ENCODE assay signal across 18 cellular contexts in genomic region chr3:44280631-44281030, GRCh38. TPM values are rescaled to one million over a fixed set of nuclear protein-coding genes. Genes with fewer than 3 reads are reported as not detected.
DNase-seq lines count a peak whose midpoint lies in the region; ATAC-seq, FAIRE-seq and TF ChIP-seq lines count a peak whose summit lies in the region.
"Had no signal": no experiment of that assay in that cellular context is flagged by ENCODE, and none has a peak within 500 bp of the region (broad histone marks: within the 10 kb centered on the region; RNA-seq: fewer than 3 reads in every experiment).

No MANE protein-coding gene starts in this region.

- no peak overlapping the region for H4K5ac ChIP-seq in mesendoderm (ENCODE audit: low read length)

- H3K27ac ChIP-seq in HepG2 (ENCODE audit: extremely low read length, insufficient read depth, low read length) (no peak overlapping the region), right lobe of liver (no peak overlapping the region), K562 (ENCODE audit: extremely low read depth, low read depth, low read length) (no peak overlapping the region), mesendoderm (ENCODE audit: low read depth, low read length) (no peak overlapping the region)
- H3K27ac ChIP-seq: 22Rv1; BLaER1 treated with 17β-estradiol and CSF1 and Interleukin-3, amounts not matched to agents 10 nM and 100 nM; KMS-11 had no signal

- H3K9ac ChIP-seq in HepG2 (ENCODE audit: insufficient read depth, low read depth, low read length) = no peak overlapping the region
- H3K9ac ChIP-seq in K562 (ENCODE audit: insufficient read depth in 1 of 2, low read depth in 2 of 2, low read length in 2 of 2) = peak overlapping the region in 1 of 2 experiments; percentile 39; a peak in 1 of 4 replicates
- no peak overlapping the region for H3K9ac ChIP-seq in mesendoderm (ENCODE audit: low read length)
- H3K9ac ChIP-seq: BLaER1 treated with 17β-estradiol and CSF1 and Interleukin-3, amounts not matched to agents 10 nM and 100 nM; KMS-11 had no signal

- no peak for DNase-seq in HepG2 (ENCODE audit: low spot score)
- no peak for DNase-seq in right lobe of liver
- DNase-seq in K562 (ENCODE audit: extremely low read depth in 1 of 4, low spot score in 3 of 4) = no peak
- peak; percentile 51 for DNase-seq in mesendoderm
- DNase-seq in GOT3 (lab: John Stamatoyannopoulos, UW) = no peak
- no peak for DNase-seq in NCI-H1105 (lab: John Stamatoyannopoulos, UW)
- DNase-seq in type B pancreatic cell (ENCODE audit: extremely low spot score, unreplicated experiment) = no peak
- no peak for DNase-seq in A172 (ENCODE audit: low spot score)
- DNase-seq: CD4-positive, CD25-positive, alpha-beta regulatory T cell; H7 had no signal

- H3K79me1 ChIP-seq in mesendoderm (ENCODE audit: low read length) = no peaks in the 10 kb centered on the region

- peaks cover 10% of the 10 kb centered on the region for H3K27me3 Mint-ChIP-seq in type B pancreatic cell

- H4K8ac ChIP-seq in mesendoderm (ENCODE audit: low read depth, low read length) = no peak overlapping the region

- H3K9me3 Mint-ChIP-seq in type B pancreatic cell = no peaks in the 10 kb centered on the region

- TF ChIP-seq EP300 in HepG2 (IDR thresholded peaks at IDR 0.05; ENCODE audit: low read depth in 2 of 2, low read length in 2 of 2) = no peak
- TF ChIP-seq EP300 in HepG2 (CRISPR knock-in tag; IDR thresholded peaks at IDR 0.05; ENCODE audit: borderline replicate concordance) = no peak
- TF ChIP-seq EP300 in K562 (IDR thresholded peaks at IDR 0.05; ENCODE audit: low read length) = no peak

- WGBS in HepG2 (ENCODE audit: low lambda C conversion rate) = 0% methylated on average over 2 of the region's 2 CpGs
- WGBS in right lobe of liver (ENCODE audit: insufficient coverage, low coverage, low lambda C conversion rate, missing lambda C conversion rate) = 78% methylated on average over 1 of the region's 2 CpGs
- WGBS in K562 (ENCODE audit: insufficient coverage, low coverage, missing lambda C conversion rate) = 28% methylated on average over 2 of the region's 2 CpGs
- no CpG with 5 or more reads among the region's 2 CpGs for WGBS in mesendoderm (ENCODE audit: extremely low coverage, insufficient coverage, low lambda C conversion rate)

- no peak for FAIRE-seq in HepG2 (lab: Jason Lieb, UNC)
- FAIRE-seq in K562 (lab: Jason Lieb, UNC) = no peak
- FAIRE-seq: G401.6, GM12891, GM19239 had no signal

- H3K9me1 ChIP-seq in K562 (ENCODE audit: control insufficient read depth, insufficient read depth, low read length) = no peaks in the 10 kb centered on the region

- H3K36me3 ChIP-seq in HepG2 (replicated peaks in 1 of 2; ENCODE audit: control insufficient read depth in 1 of 2, insufficient read depth in 2 of 2, low read length in 2 of 2) (no peaks in the 10 kb centered on the region), right lobe of liver (no peaks in the 10 kb centered on the region), K562 (ENCODE audit: control insufficient read depth, insufficient read depth, low read length) (no peaks in the 10 kb centered on the region), mesendoderm (ENCODE audit: control insufficient read depth, insufficient read depth, low read length) (no peaks in the 10 kb centered on the region)
- H3K36me3 ChIP-seq: BLaER1 treated with 17β-estradiol and CSF1 and Interleukin-3, amounts not matched to agents 10 nM and 100 nM had no signal

- no peak for TF ChIP-seq RAD21 in HepG2 (CRISPR knock-in tag; IDR thresholded peaks at IDR 0.05)
- TF ChIP-seq RAD21 in K562 (CRISPR knock-in tag; conservative IDR thresholded peaks at IDR 0.05 in 1 of 2, IDR thresholded peaks at IDR 0.05 in 1 of 2) = no peak

- no peaks in the 10 kb centered on the region for H3K4me1 Mint-ChIP-seq in type B pancreatic cell (ENCODE audit: unreplicated experiment)
- H3K4me1 Mint-ChIP-seq: CD4-positive, CD25-positive, alpha-beta regulatory T cell had no signal

- no TSS peak for BruUV-seq in HepG2 (replicated peaks; lab: Mats Ljungman, UMichigan)
- BruUV-seq in K562 (replicated peaks; lab: Mats Ljungman, UMichigan) = no TSS peak

- peak overlapping the region; percentile 84 for H3K18ac ChIP-seq in mesendoderm (ENCODE audit: low read length)

- H3K4me3 Mint-ChIP-seq in type B pancreatic cell = no peak overlapping the region
- H3K4me3 Mint-ChIP-seq: CD4-positive, CD25-positive, alpha-beta regulatory T cell had no signal

- H3K23ac ChIP-seq in mesendoderm (ENCODE audit: low read length) = no peak overlapping the region

- H3K36me3 Mint-ChIP-seq in type B pancreatic cell = no peaks in the 10 kb centered on the region
- H3K36me3 Mint-ChIP-seq: CD4-positive, CD25-positive, alpha-beta regulatory T cell; IgD-negative memory B cell had no signal

- no peaks in the 10 kb centered on the region for H4K20me1 ChIP-seq in HepG2 (ENCODE audit: insufficient read depth, low read length)
- no peaks in the 10 kb centered on the region for H4K20me1 ChIP-seq in K562 (replicated peaks; ENCODE audit: control insufficient read depth, insufficient read depth, low read length)
- H4K20me1 ChIP-seq: BLaER1 treated with 17β-estradiol and CSF1 and Interleukin-3, amounts not matched to agents 10 nM and 100 nM had no signal

- H3K79me2 ChIP-seq in HepG2 (ENCODE audit: insufficient read depth, low read length) (no peaks in the 10 kb centered on the region), K562 (ENCODE audit: control insufficient read depth, insufficient read depth, low read length) (no peaks in the 10 kb centered on the region), mesendoderm (ENCODE audit: control insufficient read depth, insufficient read depth, low read length) (no peaks in the 10 kb centered on the region)

- no peak overlapping the region for H2BK5ac ChIP-seq in mesendoderm (ENCODE audit: low read length)

- CTCF ChIA-PET in HepG2 (lab: Yijun Ruan, JAX; ENCODE audit: low intra/inter-chr PET ratio, low total read pairs) = no interaction called here
- CTCF ChIA-PET in K562 (lab: Yijun Ruan, JAX; ENCODE audit: low intra/inter-chr PET ratio) = no interaction called here

- H3K27me3 ChIP-seq in HepG2 (ENCODE audit: control insufficient read depth in 1 of 2, insufficient read depth in 2 of 2, low read length in 2 of 2) (peaks cover 0 to 3% of the 10 kb centered on the region in 2 experiments; a peak in 1 of 5 replicates), right lobe of liver (no peaks in the 10 kb centered on the region), K562 (ENCODE audit: control insufficient read depth in 2 of 2, insufficient read depth in 2 of 2, low read length in 2 of 2) (no peaks in the 10 kb centered on the region), mesendoderm (ENCODE audit: insufficient read depth, low read length, poor library complexity) (no peaks in the 10 kb centered on the region)
- H3K27me3 ChIP-seq: BLaER1 treated with 17β-estradiol and CSF1 and Interleukin-3, amounts not matched to agents 10 nM and 100 nM had no signal

- H3K4me3 ChIP-seq in HepG2 (replicated peaks in 1 of 3; ENCODE audit: insufficient read depth in 1 of 3, low read depth in 2 of 3, low read length in 3 of 3) (no peak overlapping the region), right lobe of liver (no peak overlapping the region), K562 (no peak overlapping the region), mesendoderm (ENCODE audit: low read length) (no peak overlapping the region)
- H3K4me3 ChIP-seq: BLaER1 treated with 17β-estradiol and CSF1 and Interleukin-3, amounts not matched to agents 10 nM and 100 nM had no signal

- in situ Hi-C loops in HepG2 (cut with HindIII; ENCODE audit: extremely low pct_ligation_motif_present, low pct_unique_long_range_greater_than_20kb) = no loop called here
- in situ Hi-C loops in K562 (cut with MboI) = no loop called here

- 0 out of 2 replicates have a peak, but pooled peaks have one; percentile 12 for TF ChIP-seq CTCF in HepG2 (CRISPR knock-in tag; IDR thresholded peaks at IDR 0.05)
- TF ChIP-seq CTCF in right lobe of liver (IDR thresholded peaks at IDR 0.05) = no peak
- no peak; a peak in 1 of 6 replicates for TF ChIP-seq CTCF in K562 (IDR thresholded peaks at IDR 0.05 in 2 of 3, conservative IDR thresholded peaks at IDR 0.05 in 1 of 3; ENCODE audit: insufficient read depth in 2 of 3, low read depth in 1 of 3, low read length in 3 of 3)
- TF ChIP-seq CTCF in type B pancreatic cell (conservative IDR thresholded peaks at IDR 0.05) = no peak

- H2AFZ ChIP-seq in HepG2 (ENCODE audit: low read length) (no peak overlapping the region), K562 (ENCODE audit: low read depth, low read length) (peak overlapping the region; percentile 40; the same call in 1 of the 2 replicates)

- H3K4me1 ChIP-seq in HepG2 (ENCODE audit: insufficient read depth, low read length) = no peaks in the 10 kb centered on the region
- H3K4me1 ChIP-seq in right lobe of liver = no peaks in the 10 kb centered on the region
- H3K4me1 ChIP-seq in K562 (replicated peaks in 1 of 2; ENCODE audit: control insufficient read depth in 2 of 2, insufficient read depth in 2 of 2, low read length in 2 of 2) = no peaks in the 10 kb centered on the region
- no peaks in the 10 kb centered on the region for H3K4me1 ChIP-seq in mesendoderm (ENCODE audit: control insufficient read depth, low read depth, low read length)

- intact Hi-C loops in HepG2 (cut with micrococcal nuclease; ENCODE audit: unreplicated experiment) (loop anchor here (5.0 kb wide), 1 partner anchor 718 kb away; no protein-coding TSS in a partner anchor), right lobe of liver (cut with DNase I) (no loop called here), K562 (cut with micrococcal nuclease) (no loop called here)

- H2BK120ac ChIP-seq in mesendoderm (ENCODE audit: low read depth, low read length) = no peak overlapping the region

- H2AK5ac ChIP-seq in mesendoderm (ENCODE audit: low read length) = no peak overlapping the region

- H3K27ac Mint-ChIP-seq in type B pancreatic cell = no peak overlapping the region
- H3K27ac Mint-ChIP-seq: CD4-positive, CD25-positive, alpha-beta regulatory T cell; IgD-negative memory B cell had no signal

- ATAC-seq in HepG2 = no peak
- no peak for ATAC-seq in right lobe of liver
- ATAC-seq in K562 = no peak

- H3K4me2 ChIP-seq in HepG2 (ENCODE audit: low read depth, low read length) = no peak overlapping the region
- no peak overlapping the region for H3K4me2 ChIP-seq in K562 (ENCODE audit: insufficient read depth, low read length)
- no peak overlapping the region for H3K4me2 ChIP-seq in mesendoderm (ENCODE audit: low read length)
- H3K4me2 ChIP-seq: BLaER1 treated with 17β-estradiol and CSF1 and Interleukin-3, amounts not matched to agents 10 nM and 100 nM; KMS-11 had no signal

- H2BK15ac ChIP-seq in mesendoderm (replicated peaks; ENCODE audit: low read depth) = no peak overlapping the region

- no peak overlapping the region for H3K56ac ChIP-seq in mesendoderm (ENCODE audit: low read length)

- no peak for TF ChIP-seq POLR2A in HepG2 (IDR thresholded peaks at IDR 0.05; ENCODE audit: insufficient read depth in 1 of 2, low read depth in 2 of 2, low read length in 2 of 2)
- TF ChIP-seq POLR2A in right lobe of liver (IDR thresholded peaks at IDR 0.05) = no peak
- TF ChIP-seq POLR2A in K562 (conservative IDR thresholded peaks at IDR 0.05) = no peak

- no peak overlapping the region for H3K4ac ChIP-seq in mesendoderm (ENCODE audit: low read depth, low read length)

- H3K9me3 ChIP-seq in HepG2 (ENCODE audit: low read length) (no peaks in the 10 kb centered on the region), right lobe of liver (no peaks in the 10 kb centered on the region), K562 (replicated peaks; ENCODE audit: control insufficient read depth, insufficient read depth, low read depth, low read length) (no peaks in the 10 kb centered on the region)

- POLR2A ChIA-PET in HepG2 (lab: Yijun Ruan, JAX) = no interaction called here
- POLR2A ChIA-PET in K562 (lab: Yijun Ruan, JAX) = interaction anchor here (1.7 kb wide), 1 partner anchor 11 kb away, joined by 5 read pairs; no protein-coding TSS in a partner anchor

RNA-seq across cellular contexts. Expression of gene TOPAZ1, which starts 38.9 kb away (rescaled TPM):
- not detected in 2 replicates for total RNA-seq in HepG2 (2016; rRNA removed; fragmentation: Illumina TruSeq; extraction: Trizol)
- total RNA-seq in HepG2 (2016; cell fraction: cytosol; rRNA removed; fragmentation: Illumina TruSeq; extraction: Trizol; ENCODE audit: low read depth) = not detected in 2 replicates
- total RNA-seq in HepG2 (2016; cell fraction: insoluble cytoplasmic fraction; rRNA removed; fragmentation: Illumina TruSeq; extraction: Trizol) = not detected in 2 replicates
- not detected in 2 replicates for total RNA-seq in HepG2 (2016; cell fraction: membrane; rRNA removed; fragmentation: Illumina TruSeq; extraction: Trizol)
- total RNA-seq in HepG2 (2016; cell fraction: nucleus; rRNA removed; fragmentation: Illumina TruSeq; extraction: Trizol) = not detected in 2 replicates
- not detected in 2 replicates for polyA plus RNA-seq in HepG2 (2011; rRNA removed)
- not detected in 2 replicates for polyA plus RNA-seq in HepG2 (2011; cell fraction: cytosol; rRNA removed)
- not detected in 2 replicates for polyA plus RNA-seq in HepG2 (2011; cell fraction: nucleus; rRNA removed)
- not detected in 2 replicates for polyA plus RNA-seq in HepG2 (2012)
- not detected in 2 replicates for polyA plus RNA-seq in HepG2 (2016; cell fraction: cytosol; fragmentation: Illumina TruSeq; extraction: Trizol; ENCODE audit: low read depth)
- not detected in 2 replicates for polyA plus RNA-seq in HepG2 (2016; cell fraction: insoluble cytoplasmic fraction; fragmentation: Illumina TruSeq; extraction: Trizol; ENCODE audit: low read depth)
- not detected in 2 replicates for polyA plus RNA-seq in HepG2 (2016; cell fraction: membrane; fragmentation: Illumina TruSeq; extraction: Trizol; ENCODE audit: low read depth)
- not detected in 2 replicates for polyA plus RNA-seq in HepG2 (2016; cell fraction: nucleus; fragmentation: Illumina TruSeq; extraction: Trizol; ENCODE audit: insufficient read depth, low read depth)
- polyA minus RNA-seq in HepG2 (2011; rRNA and poly(A)+ RNA removed; ENCODE audit: low replicate concordance) = not detected in 2 replicates
- not detected in 2 replicates for polyA minus RNA-seq in HepG2 (2011; cell fraction: cytosol; rRNA and poly(A)+ RNA removed)
- not detected in 2 replicates for polyA minus RNA-seq in HepG2 (2011; cell fraction: nucleus; rRNA and poly(A)+ RNA removed)
- total RNA-seq in right lobe of liver = not detected
- not detected in 2 replicates for total RNA-seq in K562 (2011; cell fraction: chromatin; rRNA removed; ENCODE audit: low replicate concordance)
- not detected in 2 replicates for total RNA-seq in K562 (2011; cell fraction: nucleolus; rRNA removed)
- not detected in 2 replicates for total RNA-seq in K562 (2011; cell fraction: nucleoplasm; rRNA removed)
- not detected in 2 replicates for total RNA-seq in K562 (2014; rRNA removed)
- not detected in 2 replicates for total RNA-seq in K562 (2014; rRNA removed; fragmentation: Illumina TruSeq; extraction: Trizol)
- not detected in 2 replicates for total RNA-seq in K562 (2015; rRNA removed; fragmentation: Illumina TruSeq; extraction: Trizol)
- total RNA-seq in K562 (2021) = not detected in 2 replicates
- not detected in 2 replicates for polyA plus RNA-seq in K562 (2011; rRNA removed)
- not detected in 2 replicates for polyA plus RNA-seq in K562 (2011; cell fraction: cytosol; rRNA removed)
- polyA plus RNA-seq in K562 (2011; cell fraction: nucleus; rRNA removed) = not detected in 2 replicates
- polyA plus RNA-seq in K562 (2012) = not detected in 2 replicates
- polyA plus RNA-seq in K562 (2014; fragmentation: Illumina TruSeq; extraction: Trizol) = not detected in 2 replicates
- under 1 TPM in 1 of 2 experiments, not detected in 1; 0.01 TPM for polyA plus RNA-seq in K562 (2014; fragmentation: Nextera tagmentation; extraction: Ambion mirVana)
- not detected in 2 replicates for polyA plus RNA-seq in K562 (2014; rRNA removed)
- polyA minus RNA-seq in K562 (2011; rRNA and poly(A)+ RNA removed) = not detected in 2 replicates
- not detected in 2 replicates for polyA minus RNA-seq in K562 (2011; cell fraction: cytosol; rRNA and poly(A)+ RNA removed)
- not detected in 2 replicates for polyA minus RNA-seq in K562 (2011; cell fraction: nucleus; rRNA and poly(A)+ RNA removed)
- not detected for polyA plus RNA-seq in mesendoderm (2013, experiment 1 of 2)
- polyA plus RNA-seq in mesendoderm (2013, experiment 2 of 2) = not detected
- total RNA-seq in type B pancreatic cell (ENCODE audit: low replicate concordance) = not detected in 2 replicates
- total RNA-seq in A172 (2014; rRNA removed; shearing (Covaris generic)) = not detected in 2 replicates
- total RNA-seq: CD4-positive, CD25-positive, alpha-beta regulatory T cell; H7; HT-29 had no signal
- polyA plus RNA-seq: CD4-positive, CD25-positive, alpha-beta regulatory T cell; IgD-negative memory B cell had no signal

RNA-seq across cellular contexts. Expression of gene TCAIM, which starts 57.9 kb away (rescaled TPM):
- total RNA-seq in HepG2 (2016; rRNA removed; fragmentation: Illumina TruSeq; extraction: Trizol) (16.9 and 21.1 TPM in 2 replicates), right lobe of liver (10 to 100 TPM; 37.8 to 46.4 (median 40.1) TPM), K562 (2014; rRNA removed) (18.6 and 19.7 TPM in 2 replicates), K562 (2014; rRNA removed; fragmentation: Illumina TruSeq; extraction: Trizol) (36.7 and 43.5 TPM in 2 replicates), K562 (2015; rRNA removed; fragmentation: Illumina TruSeq; extraction: Trizol) (37.7 and 43.4 TPM in 2 replicates), K562 (2021) (23.0 and 25.2 TPM in 2 replicates), type B pancreatic cell (ENCODE audit: low replicate concordance) (22.4 and 29.9 TPM in 2 replicates)
- 6.7 and 7.8 TPM in 2 replicates for total RNA-seq in HepG2 (2016; cell fraction: cytosol; rRNA removed; fragmentation: Illumina TruSeq; extraction: Trizol; ENCODE audit: low read depth)
- total RNA-seq in HepG2 (2016; cell fraction: insoluble cytoplasmic fraction; rRNA removed; fragmentation: Illumina TruSeq; extraction: Trizol) = 17.8 and 21.2 TPM in 2 replicates
- total RNA-seq in HepG2 (2016; cell fraction: membrane; rRNA removed; fragmentation: Illumina TruSeq; extraction: Trizol) = 20.0 and 22.2 TPM in 2 replicates
- 15.7 and 17.9 TPM in 2 replicates for total RNA-seq in HepG2 (2016; cell fraction: nucleus; rRNA removed; fragmentation: Illumina TruSeq; extraction: Trizol)
- polyA plus RNA-seq in HepG2 (2011; rRNA removed) (19.0 and 22.6 TPM in 2 replicates), K562 (2011; rRNA removed) (42.5 and 53.3 TPM in 2 replicates), K562 (2014; fragmentation: Illumina TruSeq; extraction: Trizol) (32.3 and 36.9 TPM in 2 replicates), K562 (2014; fragmentation: Nextera tagmentation; extraction: Ambion mirVana) (10 to 100 TPM; 41.5 to 44.9 TPM), K562 (2014; rRNA removed) (27.6 and 29.5 TPM in 2 replicates)
- 11.0 and 16.5 TPM in 2 replicates for polyA plus RNA-seq in HepG2 (2011; cell fraction: cytosol; rRNA removed)
- 6.5 and 9.8 TPM in 2 replicates for polyA plus RNA-seq in HepG2 (2011; cell fraction: nucleus; rRNA removed)
- 15.7 and 18.9 TPM in 2 replicates for polyA plus RNA-seq in HepG2 (2012)
- polyA plus RNA-seq in HepG2 (2016; cell fraction: cytosol; fragmentation: Illumina TruSeq; extraction: Trizol; ENCODE audit: low read depth) = 4.5 and 5.9 TPM in 2 replicates
- polyA plus RNA-seq in HepG2 (2016; cell fraction: insoluble cytoplasmic fraction; fragmentation: Illumina TruSeq; extraction: Trizol; ENCODE audit: low read depth) = 22.1 and 23.4 TPM in 2 replicates
- 15.2 and 16.2 TPM in 2 replicates for polyA plus RNA-seq in HepG2 (2016; cell fraction: membrane; fragmentation: Illumina TruSeq; extraction: Trizol; ENCODE audit: low read depth)
- polyA plus RNA-seq in HepG2 (2016; cell fraction: nucleus; fragmentation: Illumina TruSeq; extraction: Trizol; ENCODE audit: insufficient read depth, low read depth) = 16.2 and 16.8 TPM in 2 replicates
- polyA minus RNA-seq in HepG2 (2011; rRNA and poly(A)+ RNA removed; ENCODE audit: low replicate concordance) = 14.6 and 18.4 TPM in 2 replicates
- polyA minus RNA-seq in HepG2 (2011; cell fraction: cytosol; rRNA and poly(A)+ RNA removed) = 13.4 and 14.5 TPM in 2 replicates
- polyA minus RNA-seq in HepG2 (2011; cell fraction: nucleus; rRNA and poly(A)+ RNA removed) = 38.5 and 44.3 TPM in 2 replicates
- total RNA-seq in K562 (2011; cell fraction: chromatin; rRNA removed; ENCODE audit: low replicate concordance) = 22.4 and 50.3 TPM in 2 replicates
- 13.2 and 13.8 TPM in 2 replicates for total RNA-seq in K562 (2011; cell fraction: nucleolus; rRNA removed)
- total RNA-seq in K562 (2011; cell fraction: nucleoplasm; rRNA removed) = 32.0 and 70.5 TPM in 2 replicates
- 16.1 and 27.9 TPM in 2 replicates for polyA plus RNA-seq in K562 (2011; cell fraction: cytosol; rRNA removed)
- 13.7 and 14.4 TPM in 2 replicates for polyA plus RNA-seq in K562 (2011; cell fraction: nucleus; rRNA removed)
- 29.7 and 43.6 TPM in 2 replicates for polyA plus RNA-seq in K562 (2012)
- polyA minus RNA-seq in K562 (2011; rRNA and poly(A)+ RNA removed) = 38.9 and 41.3 TPM in 2 replicates
- 14.1 and 21.8 TPM in 2 replicates for polyA minus RNA-seq in K562 (2011; cell fraction: cytosol; rRNA and poly(A)+ RNA removed)
- polyA minus RNA-seq in K562 (2011; cell fraction: nucleus; rRNA and poly(A)+ RNA removed) = 19.5 and 36.3 TPM in 2 replicates
- 10.8 TPM for polyA plus RNA-seq in mesendoderm (2013, experiment 1 of 2)
- polyA plus RNA-seq in mesendoderm (2013, experiment 2 of 2) = 12.3 TPM
- total RNA-seq in A172 (2014; rRNA removed; shearing (Covaris generic)) = 22.9 and 27.6 TPM in 2 replicates

Comparison
In these comparisons a context has a peak if more than half of its experiments do, and no peak if none do; other contexts are left out.
1. Of the 241 proteins assayed by ChIP-seq in both HepG2 and K562: peak only in HepG2: CTCF; only in K562: NFE2; in both: none; in neither: 239.